ENCODE assay signal across 8 cellular contexts in genomic region chr1:39409055-39409816, GRCh38.
DNase-seq lines count a peak whose midpoint lies in the region; ATAC-seq and TF ChIP-seq lines count a peak whose summit lies in the region.

No MANE protein-coding gene starts in this region.

- intact Hi-C loops in activated CD4-positive, alpha-beta T cell treated with anti-CD3 and anti-CD28 coated beads for 36 hours (cut with DNase I, micrococcal nuclease), result loop anchor here in 1 of 2 experiments (2.0 to 10.0 kb wide), 5 partner anchors 226 to 636 kb away; partner anchors contain the start of genes CAP1, MYCBP, PPIE and RRAGC
- intact Hi-C loops in Panc1 (cut with micrococcal nuclease; ENCODE audit: unreplicated experiment), result loop anchor here (5.0 kb wide), 1 partner anchor 307 kb away; no protein-coding TSS in a partner anchor
- intact Hi-C loops in left colon (cut with DNase I, micrococcal nuclease), result no loop called here

- CTCF ChIA-PET in activated CD4-positive, alpha-beta T cell treated with anti-CD3 and anti-CD28 coated beads for 36 hours (lab: Charles Lee), result interaction anchor here (0.6 to 4.7 kb wide), 10 partner anchors 11 to 310 kb away, joined by 3 to 75 read pairs (median 4); no protein-coding TSS in a partner anchor
- CTCF ChIA-PET in Panc1 (lab: Charles Lee), result no interaction called here

- H3K36me3 ChIP-seq in Panc1 (ENCODE audit: control insufficient read depth, insufficient read depth, low read length), result no peaks in the 10 kb centered on the region; the same call in 1 of the 2 replicates

- no peaks in the 10 kb centered on the region for H3K27me3 Mint-ChIP-seq in activated CD4-positive, alpha-beta T cell treated with anti-CD3 and anti-CD28 coated beads for 36 hours
- no peaks in the 10 kb centered on the region for H3K27me3 Mint-ChIP-seq in stimulated activated naive CD8-positive, alpha-beta T cell treated with anti-CD3 and anti-CD28 coated beads, Interleukin-15, Interleukin-2, amounts not matched to agents 100 ng/mL and 50 ng/mL, for 24 hours

- DNase-seq in activated CD4-positive, alpha-beta T cell treated with anti-CD3 and anti-CD28 coated beads for 36 hours, result no peak
- no peak for DNase-seq in activated CD4-positive, alpha-beta T cell treated with anti-CD3 and anti-CD28 coated beads for 1 hour
- no peak for DNase-seq in Panc1 (ENCODE audit: low read depth, low spot score)
- DNase-seq in coronary artery (ENCODE audit: low spot score), result no peak
- peak in 1 of 2 donors; percentile 47 for DNase-seq in left colon

- no peak for ATAC-seq in activated CD4-positive, alpha-beta T cell treated with anti-CD3 and anti-CD28 coated beads for 36 hours
- ATAC-seq in HG02981 (IDR thresholded peaks at IDR 0.05; ENCODE audit: unreplicated experiment) (peak; percentile 29), Panc1 (peak; percentile 4; the same call in 1 of the 2 replicates), left colon (peak; percentile 29), GM18498 (IDR thresholded peaks at IDR 0.05; ENCODE audit: unreplicated experiment) (no peak)

- H3K4me3 ChIP-seq in Panc1 (ENCODE audit: low read depth in 2 of 2, low read length in 2 of 2) (peak overlapping the region; percentile 71 to 95), coronary artery (peak overlapping the region; percentile 96)

- H3K27me3 ChIP-seq in Panc1 (ENCODE audit: control insufficient read depth, insufficient read depth, low read length), result no peaks in the 10 kb centered on the region

- H3K27ac ChIP-seq in Panc1 (ENCODE audit: low read length), result peak overlapping the region; percentile 95
- peak overlapping the region; percentile 89 to 95 for H3K27ac ChIP-seq in coronary artery

- in situ Hi-C loops in Panc1 (cut with HindIII; ENCODE audit: low pct_unique_long_range_greater_than_20kb, low sequenced_read_pairs), result no loop called here

- POLR2A ChIA-PET in activated CD4-positive, alpha-beta T cell treated with anti-CD3 and anti-CD28 coated beads for 36 hours (lab: Charles Lee), result no interaction called here
- POLR2A ChIA-PET in Panc1 (lab: Charles Lee), result interaction anchor here (3.6 kb wide), 1 partner anchor 11 kb away, joined by 17 read pairs; no protein-coding TSS in a partner anchor

- H3K4me1 ChIP-seq in Panc1 (ENCODE audit: control insufficient read depth, insufficient read depth, low read length), result peaks cover 76% of the 10 kb centered on the region

- no peaks in the 10 kb centered on the region for H3K9me3 ChIP-seq in Panc1 (ENCODE audit: control insufficient read depth, insufficient read depth, low read depth, low read length)

- H3K9me3 Mint-ChIP-seq in activated CD4-positive, alpha-beta T cell treated with anti-CD3 and anti-CD28 coated beads for 36 hours (ENCODE audit: low read depth), result no peaks in the 10 kb centered on the region
- H3K9me3 Mint-ChIP-seq in stimulated activated naive CD8-positive, alpha-beta T cell treated with anti-CD3 and anti-CD28 coated beads, Interleukin-15, Interleukin-2, amounts not matched to agents 100 ng/mL and 50 ng/mL, for 24 hours, result no peaks in the 10 kb centered on the region

- peak overlapping the region; percentile 80 for H3K4me3 Mint-ChIP-seq in activated CD4-positive, alpha-beta T cell treated with anti-CD3 and anti-CD28 coated beads for 36 hours
- peak overlapping the region; percentile 78 for H3K4me3 Mint-ChIP-seq in stimulated activated naive CD8-positive, alpha-beta T cell treated with anti-CD3 and anti-CD28 coated beads, Interleukin-15, Interleukin-2, amounts not matched to agents 100 ng/mL and 50 ng/mL, for 24 hours

- peaks cover 66% of the 10 kb centered on the region for H3K4me1 Mint-ChIP-seq in activated CD4-positive, alpha-beta T cell treated with anti-CD3 and anti-CD28 coated beads for 36 hours
- peaks cover 68% of the 10 kb centered on the region for H3K4me1 Mint-ChIP-seq in stimulated activated naive CD8-positive, alpha-beta T cell treated with anti-CD3 and anti-CD28 coated beads, Interleukin-15, Interleukin-2, amounts not matched to agents 100 ng/mL and 50 ng/mL, for 24 hours (ENCODE audit: low read depth)

- no peak overlapping the region for H3K27ac Mint-ChIP-seq in activated CD4-positive, alpha-beta T cell treated with anti-CD3 and anti-CD28 coated beads for 36 hours
- peak overlapping the region; percentile 26 for H3K27ac Mint-ChIP-seq in stimulated activated naive CD8-positive, alpha-beta T cell treated with anti-CD3 and anti-CD28 coated beads, Interleukin-15, Interleukin-2, amounts not matched to agents 100 ng/mL and 50 ng/mL, for 24 hours

- no TSS peak for BruUV-seq in Panc1 (replicated peaks; lab: Mats Ljungman, UMichigan)

- no peak for TF ChIP-seq CTCF in Panc1 (IDR thresholded peaks at IDR 0.05)
- no peak for TF ChIP-seq CTCF in coronary artery (IDR thresholded peaks at IDR 0.05)

- H3K36me3 Mint-ChIP-seq in activated CD4-positive, alpha-beta T cell treated with anti-CD3 and anti-CD28 coated beads for 36 hours (ENCODE audit: low read depth), result peaks cover 9% of the 10 kb centered on the region
- peaks cover 16% of the 10 kb centered on the region for H3K36me3 Mint-ChIP-seq in stimulated activated naive CD8-positive, alpha-beta T cell treated with anti-CD3 and anti-CD28 coated beads, Interleukin-15, Interleukin-2, amounts not matched to agents 100 ng/mL and 50 ng/mL, for 24 hours (ENCODE audit: low read depth)

Comparison
In these comparisons a context has a peak if more than half of its experiments do, and no peak if none do; other contexts are left out.
1. ATAC-seq: peak in HG02981 (single experiment), Panc1 (single experiment) and left colon (single experiment); none in activated CD4-positive, alpha-beta T cell treated with anti-CD3 and anti-CD28 coated beads for 36 hours (single experiment) and GM18498 (single experiment).